In genomic region chr1:38072858-38073257, GRCh38 we compare ENCODE assay signal across 27 cellular contexts. TPM values are rescaled to one million over a fixed set of nuclear protein-coding genes. Genes with fewer than 3 reads are reported as not detected.
DNase-seq lines count a peak whose midpoint lies in the region; ATAC-seq, FAIRE-seq and TF ChIP-seq lines count a peak whose summit lies in the region.
"Had no signal": no experiment of that assay in that cellular context is flagged by ENCODE, and none has a peak within 500 bp of the region (broad histone marks: within the 10 kb centered on the region; RNA-seq: fewer than 3 reads in every experiment).

No MANE protein-coding gene starts in this region.

- RAD21 ChIA-PET in GM12878 (lab: Charles Lee; ENCODE audit: unreplicated experiment) = interaction anchor here (0.8 to 7.6 kb wide), 14 partner anchors 9 to 430 kb away, joined by 4 to 173 read pairs (median 20); partner anchors contain the start of gene POU3F1

- H3K9ac ChIP-seq in GM12878 (ENCODE audit: control insufficient read depth, insufficient read depth, low read length) = no peak overlapping the region
- H3K9ac ChIP-seq: BLaER1 had no signal

- no peaks in the 10 kb centered on the region for H3K79me2 ChIP-seq in GM12878 (ENCODE audit: control insufficient read depth, insufficient read depth, low read length)

- TF ChIP-seq CTCF in GM12878 (IDR thresholded peaks at IDR 0.05 in 2 of 3, conservative IDR thresholded peaks at IDR 0.05 in 1 of 3; ENCODE audit: control insufficient read depth in 2 of 3, extremely low read depth in 1 of 3, insufficient read depth in 1 of 3, low read depth in 3 of 3, low read length in 3 of 3) = peak in 1 of 3 experiments; percentile 17; a peak in 2 of 6 replicates
- peak; percentile 24 for TF ChIP-seq CTCF in foreskin keratinocyte (conservative IDR thresholded peaks at IDR 0.05)

- TF ChIP-seq RAD21 in GM12878 (IDR thresholded peaks at IDR 0.05; ENCODE audit: insufficient read depth, low read depth, low read length) = peak; percentile 30; the same call in 1 of the 2 replicates

- no peak overlapping the region for H3K4me3 Mint-ChIP-seq in stimulated activated naive CD8-positive, alpha-beta T cell treated with anti-CD3 and anti-CD28 coated beads, Interleukin-15, amount 100 ng/mL, for 72 hours
- H3K4me3 Mint-ChIP-seq: CD4-positive, alpha-beta T cell; HFFc6 had no signal

- no peaks in the 10 kb centered on the region; the same call in 1 of the 2 replicates for H4K20me1 ChIP-seq in GM12878 (ENCODE audit: control insufficient read depth, insufficient read depth)

- H3K4me1 Mint-ChIP-seq in stimulated activated naive CD8-positive, alpha-beta T cell treated with anti-CD3 and anti-CD28 coated beads, Interleukin-15, amount 100 ng/mL, for 72 hours = no peaks in the 10 kb centered on the region

- H3K9me3 Mint-ChIP-seq in stimulated activated naive CD8-positive, alpha-beta T cell treated with anti-CD3 and anti-CD28 coated beads, Interleukin-15, amount 100 ng/mL, for 72 hours = no peaks in the 10 kb centered on the region
- H3K9me3 Mint-ChIP-seq: CD4-positive, alpha-beta T cell; HFFc6 had no signal

- TF ChIP-seq EP300 in GM12878 (IDR thresholded peaks at IDR 0.05; ENCODE audit: borderline replicate concordance in 1 of 2, control insufficient read depth in 1 of 2, low read depth in 2 of 2, low read length in 2 of 2) = no peak

- H3K4me1 ChIP-seq in GM12878 (ENCODE audit: control insufficient read depth, insufficient read depth, low read length) (no peaks in the 10 kb centered on the region), foreskin keratinocyte (no peaks in the 10 kb centered on the region)
- H3K4me1 ChIP-seq: HAP-1, SJSA1 had no signal

- DNase-seq in stimulated activated naive CD8-positive, alpha-beta T cell treated with anti-CD3 and anti-CD28 coated beads, Interleukin-15, Interleukin-2, amounts not matched to agents 100 U/mL and 50 U/mL, for 24 hours = no peak
- no peak for DNase-seq in stimulated activated naive CD8-positive, alpha-beta T cell treated with anti-CD3 and anti-CD28 coated beads, Interleukin-15, amount 100 ng/mL, for 72 hours
- DNase-seq in GM12878 (ENCODE audit: low read depth, low spot score) (no peak), foreskin keratinocyte (no peak), dedifferentiated amniotic fluid mesenchymal stem cell (ENCODE audit: extremely low spot score) (no peak), NCI-H1436 (lab: John Stamatoyannopoulos, UW) (no peak)
- no peak for DNase-seq in activated CD4-positive, alpha-beta T cell treated with anti-CD3 and anti-CD28 coated beads for 4 hours
- DNase-seq: CD4-positive, alpha-beta T cell; HFFc6; NCI-H1105 treated with DMSO at 0.1 percent for 48 hours; NCI-H2029; NCI-H446; NCI-H524 treated with DMSO at 0.1 percent for 48 hours; NCI-H774; NK-92 treated with Interleukin-12 subunit alpha and Interleukin-12 subunit beta, amount 100 ng/mL, for 24 hours; Right ventricle myocardium superior; RPMI8226 had no signal

- peak; percentile 17 for ATAC-seq in stimulated activated naive CD8-positive, alpha-beta T cell treated with anti-CD3 and anti-CD28 coated beads, Interleukin-15, Interleukin-2, amounts not matched to agents 100 U/mL and 50 U/mL, for 24 hours
- no peak for ATAC-seq in stimulated activated naive CD8-positive, alpha-beta T cell treated with anti-CD3 and anti-CD28 coated beads, Interleukin-15, amount 100 ng/mL, for 72 hours
- peak; percentile 61 for ATAC-seq in GM12878
- ATAC-seq in foreskin keratinocyte = no peak
- ATAC-seq: K562 had no signal

- peaks cover 74% of the 10 kb centered on the region for H3K27me3 Mint-ChIP-seq in stimulated activated naive CD8-positive, alpha-beta T cell treated with anti-CD3 and anti-CD28 coated beads, Interleukin-15, amount 100 ng/mL, for 72 hours

- H3K27ac Mint-ChIP-seq in stimulated activated naive CD8-positive, alpha-beta T cell treated with anti-CD3 and anti-CD28 coated beads, Interleukin-15, amount 100 ng/mL, for 72 hours = no peak overlapping the region
- H3K27ac Mint-ChIP-seq: CD4-positive, alpha-beta T cell; HFFc6 had no signal

- POLR2A ChIA-PET in GM12878 (lab: Charles Lee) = interaction anchor here (1.1 to 2.6 kb wide), 3 partner anchors 10 to 19 kb away, joined by 4 to 13 read pairs (median 13); no protein-coding TSS in a partner anchor

- CTCF ChIA-PET in GM12878 (lab: Yijun Ruan, JAX) = interaction anchor here (0.9 to 11.3 kb wide), 28 partner anchors 10 to 746 kb away, joined by 3 to 252 read pairs (median 6); partner anchors contain the start of gene POU3F1

- SMC1A ChIA-PET in GM12878 (lab: Charles Lee; ENCODE audit: uncharacterized antibody, unreplicated experiment) = interaction anchor here (1.1 to 12.4 kb wide), 27 partner anchors 8 to 754 kb away, joined by 3 to 316 read pairs (median 8); partner anchors contain the start of genes POU3F1 and SF3A3

- H3K36me3 ChIP-seq in GM12878 (ENCODE audit: control insufficient read depth in 2 of 2, insufficient read depth in 2 of 2, low read length in 1 of 2) = no peaks in the 10 kb centered on the region
- H3K36me3 ChIP-seq: BLaER1, HAP-1, SJSA1 had no signal

- no peak for FAIRE-seq in GM12878 (lab: Jason Lieb, UNC)
- FAIRE-seq: D721Med, HTR-8/SVneo, K562 had no signal

- no peak overlapping the region for H3K4me3 ChIP-seq in GM12878
- H3K4me3 ChIP-seq: BLaER1, HAP-1, K562, SJSA1 had no signal

- BruUV-seq in GM12878 (replicated peaks; lab: Mats Ljungman, UMichigan) = no TSS peak

- H3K27me3 ChIP-seq in GM12878 (replicated peaks in 1 of 2; ENCODE audit: control insufficient read depth in 2 of 2, insufficient read depth in 2 of 2, low read length in 1 of 2) (no peaks in the 10 kb centered on the region), foreskin keratinocyte (peaks cover 20% of the 10 kb centered on the region)
- H3K27me3 ChIP-seq: BLaER1, SJSA1 had no signal

- H3K9me3 ChIP-seq in GM12878 (replicated peaks; ENCODE audit: control insufficient read depth, insufficient read depth, low read length) = no peaks in the 10 kb centered on the region
- H3K9me3 ChIP-seq: BLaER1, HAP-1, SJSA1 had no signal

- no peak overlapping the region for H3K4me2 ChIP-seq in GM12878 (ENCODE audit: control insufficient read depth, insufficient read depth)
- H3K4me2 ChIP-seq: BLaER1 had no signal

- TF ChIP-seq POLR2A in GM12878 (IDR thresholded peaks at IDR 0.05; ENCODE audit: low read depth, low read length) = no peak

- in situ Hi-C loops in GM12878 (cut with MboI) = no loop called here

- 12% methylated on average over 2 of the region's 2 CpGs for WGBS in GM12878 (ENCODE audit: insufficient coverage, insufficient replicate concordance, low lambda C conversion rate, missing lambda C conversion rate)

- H3K27ac ChIP-seq in GM12878 (ENCODE audit: control insufficient read depth, insufficient read depth) (no peak overlapping the region), foreskin keratinocyte (no peak overlapping the region)
- H3K27ac ChIP-seq: BLaER1, SJSA1 had no signal

- intact Hi-C loops in GM12878 (cut with micrococcal nuclease; ENCODE audit: unreplicated experiment) = loop anchor here (1.0 kb wide), 2 partner anchors 47 to 83 kb away; partner anchors contain the start of gene SF3A3

- no peak overlapping the region for H2AFZ ChIP-seq in GM12878 (ENCODE audit: control insufficient read depth, low read depth, low read length)

TF ChIP-seq in GM12878, 131 proteins besides CTCF, POLR2A, EP300 and RAD21 (continues in another document):
- TF ChIP-seq RUNX3 (IDR thresholded peaks at IDR 0.05; ENCODE audit: low read length) = peak; percentile 36

RNA-seq across cellular contexts. Expression of gene POU3F1, which starts 26.3 kb away (rescaled TPM):
- total RNA-seq in GM12878 (2013; cell fraction: nucleolus; rRNA removed) = 0.40 TPM in 1 of 2 replicates, not detected in the other
- 0.23 and 0.38 TPM in 2 replicates for total RNA-seq in GM12878 (2014; rRNA removed)
- 0.09 and 0.14 TPM in 2 replicates for total RNA-seq in GM12878 (2014; rRNA removed; fragmentation: Illumina TruSeq; extraction: Trizol)
- total RNA-seq in GM12878 (2021) = 0.38 and 0.53 TPM in 2 replicates
- not detected for polyA plus RNA-seq in GM12878 (2011; ENCODE audit: low read depth)
- polyA plus RNA-seq in GM12878 (2011; rRNA removed) = 0.10 TPM in 1 of 2 replicates, not detected in the other
- 0.13 TPM in 2 replicates for polyA plus RNA-seq in GM12878 (2011; cell fraction: cytosol; rRNA removed)
- polyA plus RNA-seq in GM12878 (2011; cell fraction: nucleus; rRNA removed) = 0.34 and 0.53 TPM in 2 replicates
- 0.06 and 0.07 TPM in 2 replicates for polyA plus RNA-seq in GM12878 (2012)
- polyA plus RNA-seq in GM12878 (2014; fragmentation: Illumina TruSeq; extraction: Trizol) = 0.09 and 0.13 TPM in 2 replicates
- under 1 TPM in 1 of 2 experiments, not detected in 1; 0.04 TPM for polyA plus RNA-seq in GM12878 (2014; fragmentation: Nextera tagmentation; extraction: Ambion mirVana)
- 0.15 and 0.53 TPM in 2 replicates for polyA plus RNA-seq in GM12878 (2014; rRNA removed)
- polyA plus RNA-seq in GM12878 (2016; fragmentation: Nextera tagmentation; extraction: Ambion mirVana) = not detected
- not detected in 2 replicates for polyA minus RNA-seq in GM12878 (2011; rRNA and poly(A)+ RNA removed)
- 0.42 TPM in 1 of 2 replicates, not detected in the other for polyA minus RNA-seq in GM12878 (2011; cell fraction: cytosol; rRNA and poly(A)+ RNA removed)
- 0.24 and 0.38 TPM in 2 replicates for polyA minus RNA-seq in GM12878 (2011; cell fraction: nucleus; rRNA and poly(A)+ RNA removed)
- 0.14 and 0.25 TPM in 2 replicates for total RNA-seq in foreskin keratinocyte
- 0.08 and 0.12 TPM in 2 replicates for polyA plus RNA-seq in foreskin keratinocyte
- total RNA-seq: A172, G401, LHCN-M2 had no signal
- polyA plus RNA-seq: AG04450, K562 had no signal

Comparison
In these comparisons a context has a peak if more than half of its experiments do, and no peak if none do; other contexts are left out.
1. ATAC-seq: peak in stimulated activated naive CD8-positive, alpha-beta T cell treated with anti-CD3 and anti-CD28 coated beads, Interleukin-15, Interleukin-2, amounts not matched to agents 100 U/mL and 50 U/mL, for 24 hours (single experiment) and GM12878 (single experiment); none in stimulated activated naive CD8-positive, alpha-beta T cell treated with anti-CD3 and anti-CD28 coated beads, Interleukin-15, amount 100 ng/mL, for 72 hours (single experiment) and foreskin keratinocyte (single experiment).